In genomic region chr2:26609133-26609532, GRCh38 we compare ENCODE assay signal across 27 cellular contexts. TPM values are rescaled to one million over a fixed set of nuclear protein-coding genes. Genes with fewer than 3 reads are reported as not detected.
DNase-seq lines count a peak whose midpoint lies in the region; ATAC-seq, FAIRE-seq and TF ChIP-seq lines count a peak whose summit lies in the region.
"Had no signal": no experiment of that assay in that cellular context is flagged by ENCODE, and none has a peak within 500 bp of the region (broad histone marks: within the 10 kb centered on the region; RNA-seq: fewer than 3 reads in every experiment).

No MANE protein-coding gene starts in this region.

- H3K9me3 ChIP-seq in naive thymus-derived CD4-positive, alpha-beta T cell (ENCODE audit: control insufficient read depth in 2 of 3, low read length in 3 of 3) = no peaks in the 10 kb centered on the region
- H3K9me3 ChIP-seq in thyroid gland = no peaks in the 10 kb centered on the region
- H3K9me3 ChIP-seq: HAP-1, tibial artery had no signal

- intact Hi-C loops in naive thymus-derived CD4-positive, alpha-beta T cell (cut with micrococcal nuclease) = loop anchor here in 1 of 2 donors (10.0 kb wide), 1 partner anchor 316 kb away; no protein-coding TSS in a partner anchor
- intact Hi-C loops in thyroid gland (cut with DNase I) = no loop called here

- H3K27me3 ChIP-seq in naive thymus-derived CD4-positive, alpha-beta T cell (ENCODE audit: control insufficient read depth in 2 of 2, insufficient read depth in 2 of 2, low read length in 2 of 2) = no peaks in the 10 kb centered on the region
- H3K27me3 ChIP-seq in thyroid gland = no peaks in the 10 kb centered on the region
- H3K27me3 ChIP-seq: tibial artery had no signal

- TF ChIP-seq CTCF in thyroid gland (IDR thresholded peaks at IDR 0.05) = no peak

- DNase-seq in activated CD4-positive, CD25-positive, alpha-beta regulatory T cell treated with anti-CD3 and anti-CD28 coated beads, Interleukin-2, amount 50 U/mL, for 72 hours = peak; percentile 2
- DNase-seq in central memory CD8-positive, alpha-beta T cell (ENCODE audit: low spot score in 2 of 2) = peak in 1 of 2 donors; percentile 9
- no peak for DNase-seq in naive thymus-derived CD4-positive, alpha-beta T cell
- peak in 1 of 2 donors; percentile 26 for DNase-seq in thyroid gland
- no peak for DNase-seq in GM12892 (ENCODE audit: insufficient read length)
- no peak for DNase-seq in T-helper 1 cell
- DNase-seq: activated naive CD8-positive, alpha-beta T cell treated with anti-CD3 and anti-CD28 coated beads, Interleukin-2, amount 10 ng/mL, durations not matched to agents 7 days and 5 days; brain microvascular endothelial cell; DMS 273 treated with DMSO at 0.1 percent for 48 hours; hippocampal formation; kidney; NCI-H1417 treated with DMSO at 0.1 percent for 48 hours; NCI-H2171; occipital lobe; SHP77 had no signal

- peaks cover 46% of the 10 kb centered on the region for H3K27me3 Mint-ChIP-seq in central memory CD8-positive, alpha-beta T cell
- H3K27me3 Mint-ChIP-seq in naive thymus-derived CD4-positive, alpha-beta T cell = peaks cover 0 to 11% (median 9%) of the 10 kb centered on the region in 5 donors

- H3K27ac ChIP-seq in naive thymus-derived CD4-positive, alpha-beta T cell (ENCODE audit: low read depth, low read length) = no peak overlapping the region
- H3K27ac ChIP-seq in thyroid gland = peak overlapping the region; percentile 19 to 74 (median 74)
- H3K27ac ChIP-seq: brain microvascular endothelial cell, tibial artery had no signal

- peaks cover 13% of the 10 kb centered on the region for H3K4me1 Mint-ChIP-seq in central memory CD8-positive, alpha-beta T cell
- H3K4me1 Mint-ChIP-seq in naive thymus-derived CD4-positive, alpha-beta T cell = peaks cover 12 to 30% (median 25%) of the 10 kb centered on the region in 7 donors

- H3K4me1 ChIP-seq in naive thymus-derived CD4-positive, alpha-beta T cell (ENCODE audit: control insufficient read depth in 2 of 2, insufficient read depth in 2 of 2, low read length in 2 of 2) = peaks cover 0 to 20% of the 10 kb centered on the region in 2 donors
- peaks cover 37 to 57% of the 10 kb centered on the region in 2 donors for H3K4me1 ChIP-seq in thyroid gland
- H3K4me1 ChIP-seq: HAP-1 had no signal

- CTCF ChIA-PET in naive thymus-derived CD4-positive, alpha-beta T cell (lab: Charles Lee) = no interaction called here

- H3K4me3 ChIP-seq in naive thymus-derived CD4-positive, alpha-beta T cell (ENCODE audit: low read length) = no peak overlapping the region
- H3K4me3 ChIP-seq in thyroid gland (replicated peaks in 1 of 3) = no peak overlapping the region
- H3K4me3 ChIP-seq: HAP-1, tibial artery had no signal

- FAIRE-seq in GM12892 (lab: Jason Lieb, UNC) = no peak
- FAIRE-seq: G401.6, kidney had no signal

- no peaks in the 10 kb centered on the region for H3K36me3 ChIP-seq in naive thymus-derived CD4-positive, alpha-beta T cell (ENCODE audit: control insufficient read depth in 2 of 3, insufficient read depth in 3 of 3, low read length in 3 of 3)
- H3K36me3 ChIP-seq in thyroid gland = no peaks in the 10 kb centered on the region
- H3K36me3 ChIP-seq: brain microvascular endothelial cell, HAP-1, tibial artery had no signal

- no peaks in the 10 kb centered on the region for H3K36me3 Mint-ChIP-seq in central memory CD8-positive, alpha-beta T cell (ENCODE audit: insufficient read depth)
- no peaks in the 10 kb centered on the region for H3K36me3 Mint-ChIP-seq in naive thymus-derived CD4-positive, alpha-beta T cell
- H3K36me3 Mint-ChIP-seq: activated naive CD8-positive, alpha-beta T cell treated with anti-CD3 and anti-CD28 coated beads, Interleukin-2, amount 10 ng/mL, durations not matched to agents 7 days and 5 days; memory B cell had no signal

- TF ChIP-seq POLR2A in thyroid gland (IDR thresholded peaks at IDR 0.05) (no peak), GM12892 (IDR thresholded peaks at IDR 0.05; ENCODE audit: low read depth, low read length) (no peak)

- peak overlapping the region; percentile 17 for H3K27ac Mint-ChIP-seq in central memory CD8-positive, alpha-beta T cell (ENCODE audit: low read depth)
- peak overlapping the region in 8 of 9 donors; percentile 12 to 84 (median 74) for H3K27ac Mint-ChIP-seq in naive thymus-derived CD4-positive, alpha-beta T cell
- H3K27ac Mint-ChIP-seq: activated CD8-positive, alpha-beta T cell treated with anti-CD3 and anti-CD28 coated beads for 36 hours; activated T-helper 1 cell treated with anti-CD3 and anti-CD28 coated beads, Interleukin-12 subunit alpha, Interleukin-12 subunit beta, Interleukin-2, Interleukin-4 antibody, amounts not matched to agents 30 ng/mL and 10 ng/mL and 1 ng/mL, durations not matched to agents 14 hours and 24 hours and 36 hours; T-helper 1 cell treated with Interleukin-12 subunit alpha and Interleukin-12 subunit beta and Interleukin-4 antibody, amounts not matched to agents 30 μg/mL and 1 μg/mL, for 36 hours had no signal

- WGBS in thyroid gland, 2 donors = 48 to 61% methylated on average over 6 of the region's 6 CpGs

- no peak for ATAC-seq in activated CD4-positive, CD25-positive, alpha-beta regulatory T cell treated with anti-CD3 and anti-CD28 coated beads, Interleukin-2, amount 50 U/mL, for 24 hours
- no peak for ATAC-seq in central memory CD8-positive, alpha-beta T cell (replicated peaks; ENCODE audit: extremely low read depth, poor library complexity, severe bottlenecking)
- no peak for ATAC-seq in naive thymus-derived CD4-positive, alpha-beta T cell
- no peak for ATAC-seq in GM19395 (IDR thresholded peaks at IDR 0.05; ENCODE audit: unreplicated experiment)

- H3K4me3 Mint-ChIP-seq in central memory CD8-positive, alpha-beta T cell = no peak overlapping the region
- peak overlapping the region in 5 of 10 donors; percentile 49 to 70 (median 59) for H3K4me3 Mint-ChIP-seq in naive thymus-derived CD4-positive, alpha-beta T cell
- H3K4me3 Mint-ChIP-seq: activated CD8-positive, alpha-beta T cell treated with anti-CD3 and anti-CD28 coated beads for 36 hours; activated naive CD8-positive, alpha-beta T cell treated with anti-CD3 and anti-CD28 coated beads, Interleukin-2, amount 10 ng/mL, durations not matched to agents 7 days and 5 days; activated T-helper 1 cell treated with anti-CD3 and anti-CD28 coated beads, Interleukin-12 subunit alpha, Interleukin-12 subunit beta, Interleukin-2, Interleukin-4 antibody, amounts not matched to agents 30 ng/mL and 10 ng/mL and 1 ng/mL, durations not matched to agents 14 hours and 24 hours and 36 hours; T-helper 1 cell treated with Interleukin-12 subunit alpha and Interleukin-12 subunit beta and Interleukin-4 antibody, amounts not matched to agents 30 μg/mL and 1 μg/mL, for 36 hours had no signal

- H3K9me3 Mint-ChIP-seq in central memory CD8-positive, alpha-beta T cell = no peaks in the 10 kb centered on the region
- H3K9me3 Mint-ChIP-seq in naive thymus-derived CD4-positive, alpha-beta T cell = peaks cover 0 to 4% (median 0%) of the 10 kb centered on the region in 11 donors
- H3K9me3 Mint-ChIP-seq: activated CD8-positive, alpha-beta T cell treated with anti-CD3 and anti-CD28 coated beads for 36 hours; activated naive CD8-positive, alpha-beta T cell treated with anti-CD3 and anti-CD28 coated beads, Interleukin-2, amount 10 ng/mL, durations not matched to agents 7 days and 5 days; activated T-helper 1 cell treated with anti-CD3 and anti-CD28 coated beads, Interleukin-12 subunit alpha, Interleukin-12 subunit beta, Interleukin-2, Interleukin-4 antibody, amounts not matched to agents 30 ng/mL and 10 ng/mL and 1 ng/mL, durations not matched to agents 14 hours and 24 hours and 36 hours; memory B cell; T-helper 1 cell treated with Interleukin-12 subunit alpha and Interleukin-12 subunit beta and Interleukin-4 antibody, amounts not matched to agents 30 μg/mL and 1 μg/mL, for 36 hours had no signal

- POLR2A ChIA-PET in naive thymus-derived CD4-positive, alpha-beta T cell (lab: Charles Lee) = interaction anchor here (0.6 kb wide), 1 partner anchor 316 kb away, joined by 3 read pairs; no protein-coding TSS in a partner anchor

RNA-seq across cellular contexts. Expression of gene CIB4, which starts 32.0 kb away (rescaled TPM):
- total RNA-seq in naive thymus-derived CD4-positive, alpha-beta T cell = not detected
- not detected for polyA plus RNA-seq in naive thymus-derived CD4-positive, alpha-beta T cell
- total RNA-seq in thyroid gland = under 1 TPM in 2 of 4 donors, not detected in 2; 0.45 to 0.94 TPM
- polyA plus RNA-seq in GM12892 (2012; ENCODE audit: missing spikeins) = not detected
- total RNA-seq: A172; activated CD8-positive, alpha-beta T cell treated with anti-CD3 and anti-CD28 coated beads for 36 hours; activated naive CD8-positive, alpha-beta T cell treated with anti-CD3 and anti-CD28 coated beads, Interleukin-2, amount 10 ng/mL, durations not matched to agents 7 days and 5 days; activated T-helper 1 cell treated with anti-CD3 and anti-CD28 coated beads, Interleukin-12 subunit alpha, Interleukin-12 subunit beta, Interleukin-2, Interleukin-4 antibody, amounts not matched to agents 30 ng/mL and 10 ng/mL and 1 ng/mL, durations not matched to agents 14 hours and 24 hours and 36 hours; fibroblast of villous mesenchyme; kidney; occipital lobe had no signal
- polyA plus RNA-seq: BJ had no signal
